ENCODE assay signal across 30 cellular contexts in genomic region chr6:138396709-138397108, GRCh38. TPM values are rescaled to one million over a fixed set of nuclear protein-coding genes. Genes with fewer than 3 reads are reported as not detected.
A peak's percentile ranks its signal among the peaks of the same experiment; 100 is the strongest.
DNase-seq lines count a peak whose midpoint lies in the region; ATAC-seq, FAIRE-seq and TF ChIP-seq lines count a peak whose summit lies in the region.
"Had no signal": no experiment of that assay in that cellular context is flagged by ENCODE, and none has a peak within 500 bp of the region (broad histone marks: within the 10 kb centered on the region; RNA-seq: fewer than 3 reads in every experiment).

No MANE protein-coding gene starts in this region.

- H3K79me2 ChIP-seq in HepG2 (ENCODE audit: insufficient read depth, low read length) (no peaks in the 10 kb centered on the region), K562 (ENCODE audit: control insufficient read depth, insufficient read depth, low read length) (no peaks in the 10 kb centered on the region)

- CTCF ChIA-PET in HepG2 (lab: Yijun Ruan, JAX; ENCODE audit: low intra/inter-chr PET ratio, low total read pairs) (no interaction called here), K562 (lab: Yijun Ruan, JAX; ENCODE audit: low intra/inter-chr PET ratio) (no interaction called here)

- POLR2A ChIA-PET in HepG2 (lab: Yijun Ruan, JAX) (no interaction called here), K562 (lab: Yijun Ruan, JAX) (interaction anchor here (1.1 kb wide), 1 partner anchor 11 kb away, joined by 3 read pairs; no protein-coding TSS in a partner anchor)

- H3K4me1 ChIP-seq in HepG2 (ENCODE audit: insufficient read depth, low read length) = peaks cover 10% of the 10 kb centered on the region
- no peaks in the 10 kb centered on the region for H3K4me1 ChIP-seq in right lobe of liver
- H3K4me1 ChIP-seq in K562 (replicated peaks in 1 of 2; ENCODE audit: control insufficient read depth in 2 of 2, insufficient read depth in 2 of 2, low read length in 2 of 2) = peaks cover 0 to 15% of the 10 kb centered on the region in 2 experiments; a peak in 2 of 5 replicates
- peaks cover 0 to 4% (median 0%) of the 10 kb centered on the region in 4 donors for H3K4me1 ChIP-seq in esophagus muscularis mucosa
- no peaks in the 10 kb centered on the region for H3K4me1 ChIP-seq in ascending aorta

- H3K27ac ChIP-seq in HepG2 (ENCODE audit: extremely low read length, insufficient read depth, low read length) (no peak overlapping the region), right lobe of liver (no peak overlapping the region), K562 (ENCODE audit: extremely low read depth, low read depth, low read length) (no peak overlapping the region), esophagus muscularis mucosa (replicated peaks in 1 of 4) (no peak overlapping the region), ascending aorta (no peak overlapping the region)
- H3K27ac ChIP-seq: BLaER1 had no signal

- WGBS in HepG2 (ENCODE audit: low lambda C conversion rate) = 35% methylated on average over 5 of the region's 5 CpGs
- WGBS in right lobe of liver (ENCODE audit: insufficient coverage, low coverage, low lambda C conversion rate, missing lambda C conversion rate) = 78% methylated on average over 5 of the region's 5 CpGs
- 27% methylated on average over 5 of the region's 5 CpGs for WGBS in K562 (ENCODE audit: insufficient coverage, low coverage, missing lambda C conversion rate)
- WGBS in esophagus muscularis mucosa = 91% methylated on average over 5 of the region's 5 CpGs

- no peaks in the 10 kb centered on the region for H3K36me3 ChIP-seq in HepG2 (replicated peaks in 1 of 2; ENCODE audit: control insufficient read depth in 1 of 2, insufficient read depth in 2 of 2, low read length in 2 of 2)
- no peaks in the 10 kb centered on the region for H3K36me3 ChIP-seq in right lobe of liver
- H3K36me3 ChIP-seq in K562 (ENCODE audit: control insufficient read depth, insufficient read depth, low read length) = no peaks in the 10 kb centered on the region
- H3K36me3 ChIP-seq in esophagus muscularis mucosa = no peaks in the 10 kb centered on the region
- no peaks in the 10 kb centered on the region for H3K36me3 ChIP-seq in ascending aorta
- H3K36me3 ChIP-seq: BE2C, BLaER1 had no signal

- no peaks in the 10 kb centered on the region for H4K20me1 ChIP-seq in HepG2 (ENCODE audit: insufficient read depth, low read length)
- H4K20me1 ChIP-seq in K562 (replicated peaks; ENCODE audit: control insufficient read depth, insufficient read depth, low read length) = no peaks in the 10 kb centered on the region
- H4K20me1 ChIP-seq: BLaER1 had no signal

- no peak for ATAC-seq in HepG2
- ATAC-seq in right lobe of liver = no peak
- ATAC-seq in K562 = peak; percentile 10; the same call in 1 of the 3 replicates

- DNase-seq in HepG2 (ENCODE audit: low spot score) (no peak), right lobe of liver (no peak), K562 (ENCODE audit: extremely low read depth in 1 of 4, low spot score in 3 of 4) (no peak), esophagus muscularis mucosa (ENCODE audit: extremely low spot score) (peak; percentile 79), ascending aorta (ENCODE audit: low spot score in 2 of 2) (no peak), ecto neural progenitor cell (ENCODE audit: low spot score) (no peak), HUDEP-2 (lab: John Stamatoyannopoulos, UW; ENCODE audit: unreplicated experiment in 76 of 76) (no peak)
- DNase-seq: 8988T; ACHN; BE2C; C1 segment of cervical spinal cord; CD4-positive, alpha-beta memory T cell; CD4-positive, CD25-positive, alpha-beta regulatory T cell; CD8-positive, alpha-beta memory T cell; COR-L47; DMS 273 treated with DMSO at 0.1 percent for 48 hours; DMS153; DMS53; DMS79; DND-41; GDM1 had no signal

- H3K9me1 ChIP-seq in K562 (ENCODE audit: control insufficient read depth, insufficient read depth, low read length) = no peaks in the 10 kb centered on the region

- H3K9ac ChIP-seq in HepG2 (ENCODE audit: insufficient read depth, low read depth, low read length) = no peak overlapping the region
- H3K9ac ChIP-seq in K562 (ENCODE audit: insufficient read depth in 1 of 2, low read depth in 2 of 2, low read length in 2 of 2) = no peak overlapping the region
- H3K9ac ChIP-seq: BLaER1 had no signal

- no peak overlapping the region for H3K4me3 ChIP-seq in HepG2 (replicated peaks in 1 of 3; ENCODE audit: insufficient read depth in 1 of 3, low read depth in 2 of 3, low read length in 3 of 3)
- no peak overlapping the region for H3K4me3 ChIP-seq in right lobe of liver
- H3K4me3 ChIP-seq in K562 = no peak overlapping the region
- no peak overlapping the region for H3K4me3 ChIP-seq in esophagus muscularis mucosa
- no peak overlapping the region for H3K4me3 ChIP-seq in ascending aorta
- H3K4me3 ChIP-seq: BLaER1 had no signal

- in situ Hi-C loops in HepG2 (cut with HindIII; ENCODE audit: extremely low pct_ligation_motif_present, low pct_unique_long_range_greater_than_20kb) = no loop called here
- in situ Hi-C loops in K562 (cut with MboI) = no loop called here

- no peak for TF ChIP-seq EP300 in HepG2 (IDR thresholded peaks at IDR 0.05; ENCODE audit: low read depth in 2 of 2, low read length in 2 of 2)
- TF ChIP-seq EP300 in HepG2 (CRISPR knock-in tag; IDR thresholded peaks at IDR 0.05; ENCODE audit: borderline replicate concordance) = no peak
- no peak for TF ChIP-seq EP300 in K562 (IDR thresholded peaks at IDR 0.05; ENCODE audit: low read length)
- no peak for TF ChIP-seq EP300 in esophagus muscularis mucosa (IDR thresholded peaks at IDR 0.05)

- intact Hi-C loops in HepG2 (cut with micrococcal nuclease; ENCODE audit: unreplicated experiment) (no loop called here), right lobe of liver (cut with DNase I) (no loop called here), K562 (cut with micrococcal nuclease) (no loop called here), esophagus muscularis mucosa (cut with DNase I) (no loop called here), ascending aorta (cut with DNase I) (no loop called here)

- no peak for FAIRE-seq in HepG2 (lab: Jason Lieb, UNC)
- no peak for FAIRE-seq in K562 (lab: Jason Lieb, UNC)
- FAIRE-seq: A204.1, GM12891, GM19239 had no signal

- H3K27me3 ChIP-seq in HepG2 (ENCODE audit: control insufficient read depth in 1 of 2, insufficient read depth in 2 of 2, low read length in 2 of 2) = no peaks in the 10 kb centered on the region
- H3K27me3 ChIP-seq in right lobe of liver = no peaks in the 10 kb centered on the region
- H3K27me3 ChIP-seq in K562 (ENCODE audit: control insufficient read depth in 2 of 2, insufficient read depth in 2 of 2, low read length in 2 of 2) = no peaks in the 10 kb centered on the region
- no peaks in the 10 kb centered on the region for H3K27me3 ChIP-seq in esophagus muscularis mucosa
- H3K27me3 ChIP-seq in ascending aorta = no peaks in the 10 kb centered on the region
- H3K27me3 ChIP-seq: BE2C, BLaER1 had no signal

- no TSS peak for BruUV-seq in HepG2 (replicated peaks; lab: Mats Ljungman, UMichigan)
- BruUV-seq in K562 (replicated peaks; lab: Mats Ljungman, UMichigan) = no TSS peak

- no peak for TF ChIP-seq POLR2A in HepG2 (IDR thresholded peaks at IDR 0.05; ENCODE audit: insufficient read depth in 1 of 2, low read depth in 2 of 2, low read length in 2 of 2)
- TF ChIP-seq POLR2A in right lobe of liver (IDR thresholded peaks at IDR 0.05) = no peak
- no peak for TF ChIP-seq POLR2A in K562 (conservative IDR thresholded peaks at IDR 0.05)
- TF ChIP-seq POLR2A in esophagus muscularis mucosa (IDR thresholded peaks at IDR 0.05; ENCODE audit: low read depth) = no peak

- H3K4me2 ChIP-seq in HepG2 (ENCODE audit: low read depth, low read length) (no peak overlapping the region), K562 (ENCODE audit: insufficient read depth, low read length) (no peak overlapping the region)
- H3K4me2 ChIP-seq: BLaER1 had no signal

- TF ChIP-seq RAD21 in HepG2 (CRISPR knock-in tag; IDR thresholded peaks at IDR 0.05) (no peak), K562 (CRISPR knock-in tag; conservative IDR thresholded peaks at IDR 0.05 in 1 of 2, IDR thresholded peaks at IDR 0.05 in 1 of 2) (no peak)

- TF ChIP-seq CTCF in HepG2 (CRISPR knock-in tag; IDR thresholded peaks at IDR 0.05) = no peak
- TF ChIP-seq CTCF in right lobe of liver (IDR thresholded peaks at IDR 0.05) = no peak
- TF ChIP-seq CTCF in K562 (IDR thresholded peaks at IDR 0.05 in 2 of 3, conservative IDR thresholded peaks at IDR 0.05 in 1 of 3; ENCODE audit: insufficient read depth in 2 of 3, low read depth in 1 of 3, low read length in 3 of 3) = no peak
- TF ChIP-seq CTCF in esophagus muscularis mucosa (IDR thresholded peaks at IDR 0.05) = no peak
- no peak for TF ChIP-seq CTCF in ascending aorta (IDR thresholded peaks at IDR 0.05)

- H3K9me3 ChIP-seq in HepG2 (ENCODE audit: low read length) (no peaks in the 10 kb centered on the region), right lobe of liver (no peaks in the 10 kb centered on the region), K562 (replicated peaks; ENCODE audit: control insufficient read depth, insufficient read depth, low read depth, low read length) (no peaks in the 10 kb centered on the region), esophagus muscularis mucosa (no peaks in the 10 kb centered on the region), ascending aorta (no peaks in the 10 kb centered on the region)
- H3K9me3 ChIP-seq: BE2C, BLaER1 had no signal

- no peak overlapping the region for H2AFZ ChIP-seq in HepG2 (ENCODE audit: low read length)
- H2AFZ ChIP-seq in K562 (ENCODE audit: low read depth, low read length) = peak overlapping the region; percentile 6; the same call in 1 of the 2 replicates

RNA-seq across cellular contexts. Expression of gene HEBP2, which starts 7.3 kb away (rescaled TPM):
- total RNA-seq in HepG2 (2016; rRNA removed; fragmentation: Illumina TruSeq; extraction: Trizol) (63.5 and 72.8 TPM in 2 replicates), right lobe of liver (10 to 100 TPM; 37.3 to 69.2 (median 53.0) TPM), K562 (2014; rRNA removed) (62.9 and 64.7 TPM in 2 replicates), K562 (2014; rRNA removed; fragmentation: Illumina TruSeq; extraction: Trizol) (38.8 and 40.8 TPM in 2 replicates), K562 (2015; rRNA removed; fragmentation: Illumina TruSeq; extraction: Trizol) (17.0 and 17.9 TPM in 2 replicates), K562 (2021) (63.7 and 64.7 TPM in 2 replicates), esophagus muscularis mucosa (100 to 1,000 TPM in 2 of 4 donors, 10 to 100 TPM in 2; 90.1 to 135 (median 104) TPM), ascending aorta (63.2 TPM)
- total RNA-seq in HepG2 (2016; cell fraction: cytosol; rRNA removed; fragmentation: Illumina TruSeq; extraction: Trizol; ENCODE audit: low read depth) = 166 and 170 TPM in 2 replicates
- total RNA-seq in HepG2 (2016; cell fraction: insoluble cytoplasmic fraction; rRNA removed; fragmentation: Illumina TruSeq; extraction: Trizol) = 59.3 and 73.4 TPM in 2 replicates
- 169 and 174 TPM in 2 replicates for total RNA-seq in HepG2 (2016; cell fraction: membrane; rRNA removed; fragmentation: Illumina TruSeq; extraction: Trizol)
- 26.7 and 33.2 TPM in 2 replicates for total RNA-seq in HepG2 (2016; cell fraction: nucleus; rRNA removed; fragmentation: Illumina TruSeq; extraction: Trizol)
- polyA plus RNA-seq in HepG2 (2011; rRNA removed) (13.5 and 16.0 TPM in 2 replicates), K562 (2011; rRNA removed) (30.9 and 36.9 TPM in 2 replicates), K562 (2014; fragmentation: Illumina TruSeq; extraction: Trizol) (11.6 and 12.4 TPM in 2 replicates), K562 (2014; fragmentation: Nextera tagmentation; extraction: Ambion mirVana) (10 to 100 TPM in 1 of 2 experiments, 1 to 10 TPM in 1; 8.5 to 14.5 TPM), K562 (2014; rRNA removed) (45.4 and 46.6 TPM in 2 replicates)
- 10.7 and 20.4 TPM in 2 replicates for polyA plus RNA-seq in HepG2 (2011; cell fraction: cytosol; rRNA removed)
- polyA plus RNA-seq in HepG2 (2011; cell fraction: nucleus; rRNA removed) = 8.3 and 8.5 TPM in 2 replicates
- 22.1 and 42.4 TPM in 2 replicates for polyA plus RNA-seq in HepG2 (2012)
- polyA plus RNA-seq in HepG2 (2016; cell fraction: cytosol; fragmentation: Illumina TruSeq; extraction: Trizol; ENCODE audit: low read depth) = 232 and 243 TPM in 2 replicates
- 51.6 and 57.6 TPM in 2 replicates for polyA plus RNA-seq in HepG2 (2016; cell fraction: insoluble cytoplasmic fraction; fragmentation: Illumina TruSeq; extraction: Trizol; ENCODE audit: low read depth)
- 144 and 151 TPM in 2 replicates for polyA plus RNA-seq in HepG2 (2016; cell fraction: membrane; fragmentation: Illumina TruSeq; extraction: Trizol; ENCODE audit: low read depth)
- polyA plus RNA-seq in HepG2 (2016; cell fraction: nucleus; fragmentation: Illumina TruSeq; extraction: Trizol; ENCODE audit: insufficient read depth, low read depth) = 47.5 and 48.3 TPM in 2 replicates
- 0.23 and 2.4 TPM in 2 replicates for polyA minus RNA-seq in HepG2 (2011; rRNA and poly(A)+ RNA removed; ENCODE audit: low replicate concordance)
- 4.3 and 5.5 TPM in 2 replicates for polyA minus RNA-seq in HepG2 (2011; cell fraction: cytosol; rRNA and poly(A)+ RNA removed)
- polyA minus RNA-seq in HepG2 (2011; cell fraction: nucleus; rRNA and poly(A)+ RNA removed) = 8.5 and 8.8 TPM in 2 replicates
- total RNA-seq in K562 (2011; cell fraction: chromatin; rRNA removed; ENCODE audit: low replicate concordance) = 3.8 and 7.0 TPM in 2 replicates
- total RNA-seq in K562 (2011; cell fraction: nucleolus; rRNA removed) = 2.6 and 2.8 TPM in 2 replicates
- total RNA-seq in K562 (2011; cell fraction: nucleoplasm; rRNA removed) = 5.9 and 6.8 TPM in 2 replicates
- polyA plus RNA-seq in K562 (2011; cell fraction: cytosol; rRNA removed) = 7.4 and 33.2 TPM in 2 replicates
- 7.2 and 7.6 TPM in 2 replicates for polyA plus RNA-seq in K562 (2011; cell fraction: nucleus; rRNA removed)
- polyA plus RNA-seq in K562 (2012) = 44.8 and 49.3 TPM in 2 replicates
- 6.0 and 7.6 TPM in 2 replicates for polyA minus RNA-seq in K562 (2011; rRNA and poly(A)+ RNA removed)
- 2.9 and 6.4 TPM in 2 replicates for polyA minus RNA-seq in K562 (2011; cell fraction: cytosol; rRNA and poly(A)+ RNA removed)
- polyA minus RNA-seq in K562 (2011; cell fraction: nucleus; rRNA and poly(A)+ RNA removed) = 2.3 and 4.7 TPM in 2 replicates

RNA-seq across cellular contexts. Expression of gene SMIM28, which starts 19.0 kb away (rescaled TPM):
- total RNA-seq in HepG2 (2016; rRNA removed; fragmentation: Illumina TruSeq; extraction: Trizol) (not detected in 2 replicates), right lobe of liver (not detected), K562 (2014; rRNA removed) (not detected in 2 replicates), K562 (2014; rRNA removed; fragmentation: Illumina TruSeq; extraction: Trizol) (not detected in 2 replicates), K562 (2015; rRNA removed; fragmentation: Illumina TruSeq; extraction: Trizol) (not detected in 2 replicates), K562 (2021) (not detected in 2 replicates), esophagus muscularis mucosa (under 1 TPM in 1 of 4 donors, not detected in 3; 0.50 TPM), ascending aorta (not detected)
- total RNA-seq in HepG2 (2016; cell fraction: cytosol; rRNA removed; fragmentation: Illumina TruSeq; extraction: Trizol; ENCODE audit: low read depth) = not detected in 2 replicates
- total RNA-seq in HepG2 (2016; cell fraction: insoluble cytoplasmic fraction; rRNA removed; fragmentation: Illumina TruSeq; extraction: Trizol) = not detected in 2 replicates
- not detected in 2 replicates for total RNA-seq in HepG2 (2016; cell fraction: membrane; rRNA removed; fragmentation: Illumina TruSeq; extraction: Trizol)
- total RNA-seq in HepG2 (2016; cell fraction: nucleus; rRNA removed; fragmentation: Illumina TruSeq; extraction: Trizol) = not detected in 2 replicates
- polyA plus RNA-seq in HepG2 (2011; rRNA removed) (not detected in 2 replicates), K562 (2011; rRNA removed) (not detected in 2 replicates), K562 (2014; fragmentation: Illumina TruSeq; extraction: Trizol) (not detected in 2 replicates), K562 (2014; fragmentation: Nextera tagmentation; extraction: Ambion mirVana) (not detected), K562 (2014; rRNA removed) (not detected in 2 replicates)
- not detected in 2 replicates for polyA plus RNA-seq in HepG2 (2011; cell fraction: cytosol; rRNA removed)
- polyA plus RNA-seq in HepG2 (2011; cell fraction: nucleus; rRNA removed) = not detected in 2 replicates
- polyA plus RNA-seq in HepG2 (2012) = not detected in 2 replicates
- polyA plus RNA-seq in HepG2 (2016; cell fraction: cytosol; fragmentation: Illumina TruSeq; extraction: Trizol; ENCODE audit: low read depth) = not detected in 2 replicates
- not detected in 2 replicates for polyA plus RNA-seq in HepG2 (2016; cell fraction: insoluble cytoplasmic fraction; fragmentation: Illumina TruSeq; extraction: Trizol; ENCODE audit: low read depth)
- polyA plus RNA-seq in HepG2 (2016; cell fraction: membrane; fragmentation: Illumina TruSeq; extraction: Trizol; ENCODE audit: low read depth) = not detected in 2 replicates
- not detected in 2 replicates for polyA plus RNA-seq in HepG2 (2016; cell fraction: nucleus; fragmentation: Illumina TruSeq; extraction: Trizol; ENCODE audit: insufficient read depth, low read depth)
- not detected in 2 replicates for polyA minus RNA-seq in HepG2 (2011; rRNA and poly(A)+ RNA removed; ENCODE audit: low replicate concordance)
- not detected in 2 replicates for polyA minus RNA-seq in HepG2 (2011; cell fraction: cytosol; rRNA and poly(A)+ RNA removed)
- not detected in 2 replicates for polyA minus RNA-seq in HepG2 (2011; cell fraction: nucleus; rRNA and poly(A)+ RNA removed)
- not detected in 2 replicates for total RNA-seq in K562 (2011; cell fraction: chromatin; rRNA removed; ENCODE audit: low replicate concordance)
- total RNA-seq in K562 (2011; cell fraction: nucleolus; rRNA removed) = not detected in 2 replicates
- not detected in 2 replicates for total RNA-seq in K562 (2011; cell fraction: nucleoplasm; rRNA removed)
- not detected in 2 replicates for polyA plus RNA-seq in K562 (2011; cell fraction: cytosol; rRNA removed)
- polyA plus RNA-seq in K562 (2011; cell fraction: nucleus; rRNA removed) = not detected in 2 replicates
- not detected in 2 replicates for polyA plus RNA-seq in K562 (2012)
- polyA minus RNA-seq in K562 (2011; rRNA and poly(A)+ RNA removed) = not detected in 2 replicates
- polyA minus RNA-seq in K562 (2011; cell fraction: cytosol; rRNA and poly(A)+ RNA removed) = not detected in 2 replicates
- not detected in 2 replicates for polyA minus RNA-seq in K562 (2011; cell fraction: nucleus; rRNA and poly(A)+ RNA removed)
- total RNA-seq: A673; CD4-positive, alpha-beta memory T cell; CD4-positive, CD25-positive, alpha-beta regulatory T cell; CD8-positive, alpha-beta memory T cell; Daoy; G401 had no signal
- polyA plus RNA-seq: AG04450; CD14-positive monocyte; CD4-positive, alpha-beta memory T cell; CD4-positive, CD25-positive, alpha-beta regulatory T cell; CD8-positive, alpha-beta memory T cell had no signal

Comparison
In these comparisons a context has a peak if more than half of its experiments do, and no peak if none do; other contexts are left out.
1. Of the 241 proteins assayed by ChIP-seq in both HepG2 and K562: peak only in HepG2: none; only in K562: CC2D1A; in both: CHD2; in neither: 239.